Comparison of ENCODE assay signal across 2 cellular contexts in the genomic region with DNA sequence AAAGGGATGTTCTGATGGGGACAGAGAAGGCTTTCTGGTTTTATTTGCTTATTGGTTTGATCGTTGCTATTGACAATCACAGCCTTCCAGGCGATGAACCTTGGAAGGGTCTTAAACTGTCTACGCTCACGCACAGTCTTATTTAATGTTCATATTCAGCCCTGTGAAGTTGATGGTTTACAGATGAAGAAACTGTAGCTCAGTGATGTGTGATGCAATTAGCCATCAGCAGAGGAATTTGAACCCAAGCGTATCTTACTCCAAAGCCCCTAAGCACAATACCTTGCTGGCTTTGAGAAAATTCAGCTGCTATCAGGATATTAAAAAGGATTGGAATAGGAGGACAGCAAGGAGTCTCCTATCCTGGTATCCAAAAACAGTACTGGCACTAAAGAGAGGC.
TF ChIP-seq lines count a peak whose summit lies in the region.

No MANE protein-coding gene starts in this region.

TF ChIP-seq in GM23338, 12 proteins besides CTCF, POLR2A, EP300 and RAD21 (continued from another document):
- TF ChIP-seq, protein P1, sequence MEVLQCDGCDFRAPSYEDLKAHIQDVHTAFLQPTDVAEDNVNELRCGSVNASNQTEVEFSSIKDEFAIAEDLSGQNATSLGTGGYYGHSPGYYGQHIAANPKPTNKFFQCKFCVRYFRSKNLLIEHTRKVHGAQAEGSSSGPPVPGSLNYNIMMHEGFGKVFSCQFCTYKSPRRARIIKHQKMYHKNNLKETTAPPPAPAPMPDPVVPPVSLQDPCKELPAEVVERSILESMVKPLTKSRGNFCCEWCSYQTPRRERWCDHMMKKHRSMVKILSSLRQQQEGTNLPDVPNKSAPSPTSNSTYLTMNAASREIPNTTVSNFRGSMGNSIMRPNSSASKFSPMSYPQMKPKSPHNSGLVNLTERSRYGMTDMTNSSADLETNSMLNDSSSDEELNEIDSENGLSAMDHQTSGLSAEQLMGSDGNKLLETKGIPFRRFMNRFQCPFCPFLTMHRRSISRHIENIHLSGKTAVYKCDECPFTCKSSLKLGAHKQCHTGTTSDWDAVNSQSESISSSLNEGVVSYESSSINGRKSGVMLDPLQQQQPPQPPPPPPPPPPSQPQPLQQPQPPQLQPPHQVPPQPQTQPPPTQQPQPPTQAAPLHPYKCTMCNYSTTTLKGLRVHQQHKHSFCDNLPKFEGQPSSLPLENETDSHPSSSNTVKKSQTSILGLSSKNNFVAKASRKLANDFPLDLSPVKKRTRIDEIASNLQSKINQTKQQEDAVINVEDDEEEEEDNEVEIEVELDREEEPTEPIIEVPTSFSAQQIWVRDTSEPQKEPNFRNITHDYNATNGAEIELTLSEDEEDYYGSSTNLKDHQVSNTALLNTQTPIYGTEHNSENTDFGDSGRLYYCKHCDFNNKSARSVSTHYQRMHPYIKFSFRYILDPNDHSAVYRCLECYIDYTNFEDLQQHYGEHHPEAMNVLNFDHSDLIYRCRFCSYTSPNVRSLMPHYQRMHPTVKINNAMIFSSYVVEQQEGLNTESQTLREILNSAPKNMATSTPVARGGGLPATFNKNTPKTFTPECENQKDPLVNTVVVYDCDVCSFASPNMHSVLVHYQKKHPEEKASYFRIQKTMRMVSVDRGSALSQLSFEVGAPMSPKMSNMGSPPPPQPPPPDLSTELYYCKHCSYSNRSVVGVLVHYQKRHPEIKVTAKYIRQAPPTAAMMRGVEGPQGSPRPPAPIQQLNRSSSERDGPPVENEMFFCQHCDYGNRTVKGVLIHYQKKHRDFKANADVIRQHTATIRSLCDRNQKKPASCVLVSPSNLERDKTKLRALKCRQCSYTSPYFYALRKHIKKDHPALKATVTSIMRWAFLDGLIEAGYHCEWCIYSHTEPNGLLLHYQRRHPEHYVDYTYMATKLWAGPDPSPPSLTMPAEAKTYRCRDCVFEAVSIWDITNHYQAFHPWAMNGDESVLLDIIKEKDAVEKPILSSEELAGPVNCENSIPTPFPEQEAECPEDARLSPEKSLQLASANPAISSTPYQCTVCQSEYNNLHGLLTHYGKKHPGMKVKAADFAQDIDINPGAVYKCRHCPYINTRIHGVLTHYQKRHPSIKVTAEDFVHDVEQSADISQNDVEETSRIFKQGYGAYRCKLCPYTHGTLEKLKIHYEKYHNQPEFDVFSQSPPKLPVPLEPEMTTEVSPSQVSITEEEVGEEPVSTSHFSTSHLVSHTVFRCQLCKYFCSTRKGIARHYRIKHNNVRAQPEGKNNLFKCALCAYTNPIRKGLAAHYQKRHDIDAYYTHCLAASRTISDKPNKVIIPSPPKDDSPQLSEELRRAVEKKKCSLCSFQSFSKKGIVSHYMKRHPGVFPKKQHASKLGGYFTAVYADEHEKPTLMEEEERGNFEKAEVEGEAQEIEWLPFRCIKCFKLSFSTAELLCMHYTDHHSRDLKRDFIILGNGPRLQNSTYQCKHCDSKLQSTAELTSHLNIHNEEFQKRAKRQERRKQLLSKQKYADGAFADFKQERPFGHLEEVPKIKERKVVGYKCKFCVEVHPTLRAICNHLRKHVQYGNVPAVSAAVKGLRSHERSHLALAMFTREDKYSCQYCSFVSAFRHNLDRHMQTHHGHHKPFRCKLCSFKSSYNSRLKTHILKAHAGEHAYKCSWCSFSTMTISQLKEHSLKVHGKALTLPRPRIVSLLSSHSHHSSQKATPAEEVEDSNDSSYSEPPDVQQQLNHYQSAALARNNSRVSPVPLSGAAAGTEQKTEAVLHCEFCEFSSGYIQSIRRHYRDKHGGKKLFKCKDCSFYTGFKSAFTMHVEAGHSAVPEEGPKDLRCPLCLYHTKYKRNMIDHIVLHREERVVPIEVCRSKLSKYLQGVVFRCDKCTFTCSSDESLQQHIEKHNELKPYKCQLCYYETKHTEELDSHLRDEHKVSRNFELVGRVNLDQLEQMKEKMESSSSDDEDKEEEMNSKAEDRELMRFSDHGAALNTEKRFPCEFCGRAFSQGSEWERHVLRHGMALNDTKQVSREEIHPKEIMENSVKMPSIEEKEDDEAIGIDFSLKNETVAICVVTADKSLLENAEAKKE (CRISPR knock-in tag; IDR thresholded peaks at IDR 0.05) = no peak
- no peak for TF ChIP-seq NANOG (IDR thresholded peaks at IDR 0.05; ENCODE audit: borderline replicate concordance)
- TF ChIP-seq, protein P2, sequence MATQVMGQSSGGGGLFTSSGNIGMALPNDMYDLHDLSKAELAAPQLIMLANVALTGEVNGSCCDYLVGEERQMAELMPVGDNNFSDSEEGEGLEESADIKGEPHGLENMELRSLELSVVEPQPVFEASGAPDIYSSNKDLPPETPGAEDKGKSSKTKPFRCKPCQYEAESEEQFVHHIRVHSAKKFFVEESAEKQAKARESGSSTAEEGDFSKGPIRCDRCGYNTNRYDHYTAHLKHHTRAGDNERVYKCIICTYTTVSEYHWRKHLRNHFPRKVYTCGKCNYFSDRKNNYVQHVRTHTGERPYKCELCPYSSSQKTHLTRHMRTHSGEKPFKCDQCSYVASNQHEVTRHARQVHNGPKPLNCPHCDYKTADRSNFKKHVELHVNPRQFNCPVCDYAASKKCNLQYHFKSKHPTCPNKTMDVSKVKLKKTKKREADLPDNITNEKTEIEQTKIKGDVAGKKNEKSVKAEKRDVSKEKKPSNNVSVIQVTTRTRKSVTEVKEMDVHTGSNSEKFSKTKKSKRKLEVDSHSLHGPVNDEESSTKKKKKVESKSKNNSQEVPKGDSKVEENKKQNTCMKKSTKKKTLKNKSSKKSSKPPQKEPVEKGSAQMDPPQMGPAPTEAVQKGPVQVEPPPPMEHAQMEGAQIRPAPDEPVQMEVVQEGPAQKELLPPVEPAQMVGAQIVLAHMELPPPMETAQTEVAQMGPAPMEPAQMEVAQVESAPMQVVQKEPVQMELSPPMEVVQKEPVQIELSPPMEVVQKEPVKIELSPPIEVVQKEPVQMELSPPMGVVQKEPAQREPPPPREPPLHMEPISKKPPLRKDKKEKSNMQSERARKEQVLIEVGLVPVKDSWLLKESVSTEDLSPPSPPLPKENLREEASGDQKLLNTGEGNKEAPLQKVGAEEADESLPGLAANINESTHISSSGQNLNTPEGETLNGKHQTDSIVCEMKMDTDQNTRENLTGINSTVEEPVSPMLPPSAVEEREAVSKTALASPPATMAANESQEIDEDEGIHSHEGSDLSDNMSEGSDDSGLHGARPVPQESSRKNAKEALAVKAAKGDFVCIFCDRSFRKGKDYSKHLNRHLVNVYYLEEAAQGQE (IDR thresholded peaks at IDR 0.05; ENCODE audit: unreplicated experiment) = no peak
- TF ChIP-seq CREB1 (CRISPR knock-in tag; IDR thresholded peaks at IDR 0.05; ENCODE audit: low read depth) = no peak
- TF ChIP-seq ZNF331 (CRISPR knock-in tag; IDR thresholded peaks at IDR 0.05; ENCODE audit: low read depth) = no peak
- no peak for TF ChIP-seq POLR2AphosphoS5 (IDR thresholded peaks at IDR 0.05; ENCODE audit: low read depth)
- TF ChIP-seq, protein P3, sequence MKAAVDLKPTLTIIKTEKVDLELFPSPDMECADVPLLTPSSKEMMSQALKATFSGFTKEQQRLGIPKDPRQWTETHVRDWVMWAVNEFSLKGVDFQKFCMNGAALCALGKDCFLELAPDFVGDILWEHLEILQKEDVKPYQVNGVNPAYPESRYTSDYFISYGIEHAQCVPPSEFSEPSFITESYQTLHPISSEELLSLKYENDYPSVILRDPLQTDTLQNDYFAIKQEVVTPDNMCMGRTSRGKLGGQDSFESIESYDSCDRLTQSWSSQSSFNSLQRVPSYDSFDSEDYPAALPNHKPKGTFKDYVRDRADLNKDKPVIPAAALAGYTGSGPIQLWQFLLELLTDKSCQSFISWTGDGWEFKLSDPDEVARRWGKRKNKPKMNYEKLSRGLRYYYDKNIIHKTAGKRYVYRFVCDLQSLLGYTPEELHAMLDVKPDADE (IDR thresholded peaks at IDR 0.05) = no peak
- no peak for TF ChIP-seq EZH2phosphoT487 (IDR thresholded peaks at IDR 0.05; ENCODE audit: unreplicated experiment)

TF ChIP-seq in WTC11, 78 proteins besides CTCF, POLR2A, EP300 and RAD21 (continued from another document):
- TF ChIP-seq, protein P4, sequence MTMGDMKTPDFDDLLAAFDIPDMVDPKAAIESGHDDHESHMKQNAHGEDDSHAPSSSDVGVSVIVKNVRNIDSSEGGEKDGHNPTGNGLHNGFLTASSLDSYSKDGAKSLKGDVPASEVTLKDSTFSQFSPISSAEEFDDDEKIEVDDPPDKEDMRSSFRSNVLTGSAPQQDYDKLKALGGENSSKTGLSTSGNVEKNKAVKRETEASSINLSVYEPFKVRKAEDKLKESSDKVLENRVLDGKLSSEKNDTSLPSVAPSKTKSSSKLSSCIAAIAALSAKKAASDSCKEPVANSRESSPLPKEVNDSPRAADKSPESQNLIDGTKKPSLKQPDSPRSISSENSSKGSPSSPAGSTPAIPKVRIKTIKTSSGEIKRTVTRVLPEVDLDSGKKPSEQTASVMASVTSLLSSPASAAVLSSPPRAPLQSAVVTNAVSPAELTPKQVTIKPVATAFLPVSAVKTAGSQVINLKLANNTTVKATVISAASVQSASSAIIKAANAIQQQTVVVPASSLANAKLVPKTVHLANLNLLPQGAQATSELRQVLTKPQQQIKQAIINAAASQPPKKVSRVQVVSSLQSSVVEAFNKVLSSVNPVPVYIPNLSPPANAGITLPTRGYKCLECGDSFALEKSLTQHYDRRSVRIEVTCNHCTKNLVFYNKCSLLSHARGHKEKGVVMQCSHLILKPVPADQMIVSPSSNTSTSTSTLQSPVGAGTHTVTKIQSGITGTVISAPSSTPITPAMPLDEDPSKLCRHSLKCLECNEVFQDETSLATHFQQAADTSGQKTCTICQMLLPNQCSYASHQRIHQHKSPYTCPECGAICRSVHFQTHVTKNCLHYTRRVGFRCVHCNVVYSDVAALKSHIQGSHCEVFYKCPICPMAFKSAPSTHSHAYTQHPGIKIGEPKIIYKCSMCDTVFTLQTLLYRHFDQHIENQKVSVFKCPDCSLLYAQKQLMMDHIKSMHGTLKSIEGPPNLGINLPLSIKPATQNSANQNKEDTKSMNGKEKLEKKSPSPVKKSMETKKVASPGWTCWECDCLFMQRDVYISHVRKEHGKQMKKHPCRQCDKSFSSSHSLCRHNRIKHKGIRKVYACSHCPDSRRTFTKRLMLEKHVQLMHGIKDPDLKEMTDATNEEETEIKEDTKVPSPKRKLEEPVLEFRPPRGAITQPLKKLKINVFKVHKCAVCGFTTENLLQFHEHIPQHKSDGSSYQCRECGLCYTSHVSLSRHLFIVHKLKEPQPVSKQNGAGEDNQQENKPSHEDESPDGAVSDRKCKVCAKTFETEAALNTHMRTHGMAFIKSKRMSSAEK (CRISPR knock-in tag; IDR thresholded peaks at IDR 0.05; ENCODE audit: borderline replicate concordance) = no peak
- TF ChIP-seq, protein P5, sequence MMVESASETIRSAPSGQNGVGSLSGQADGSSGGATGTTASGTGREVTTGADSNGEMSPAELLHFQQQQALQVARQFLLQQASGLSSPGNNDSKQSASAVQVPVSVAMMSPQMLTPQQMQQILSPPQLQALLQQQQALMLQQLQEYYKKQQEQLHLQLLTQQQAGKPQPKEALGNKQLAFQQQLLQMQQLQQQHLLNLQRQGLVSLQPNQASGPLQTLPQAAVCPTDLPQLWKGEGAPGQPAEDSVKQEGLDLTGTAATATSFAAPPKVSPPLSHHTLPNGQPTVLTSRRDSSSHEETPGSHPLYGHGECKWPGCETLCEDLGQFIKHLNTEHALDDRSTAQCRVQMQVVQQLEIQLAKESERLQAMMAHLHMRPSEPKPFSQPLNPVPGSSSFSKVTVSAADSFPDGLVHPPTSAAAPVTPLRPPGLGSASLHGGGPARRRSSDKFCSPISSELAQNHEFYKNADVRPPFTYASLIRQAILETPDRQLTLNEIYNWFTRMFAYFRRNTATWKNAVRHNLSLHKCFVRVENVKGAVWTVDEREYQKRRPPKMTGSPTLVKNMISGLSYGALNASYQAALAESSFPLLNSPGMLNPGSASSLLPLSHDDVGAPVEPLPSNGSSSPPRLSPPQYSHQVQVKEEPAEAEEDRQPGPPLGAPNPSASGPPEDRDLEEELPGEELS (CRISPR knock-in tag; IDR thresholded peaks at IDR 0.05) = no peak
- TF ChIP-seq RELA (CRISPR knock-in tag; IDR thresholded peaks at IDR 0.05; ENCODE audit: borderline replicate concordance) = no peak
- TF ChIP-seq, protein P6, sequence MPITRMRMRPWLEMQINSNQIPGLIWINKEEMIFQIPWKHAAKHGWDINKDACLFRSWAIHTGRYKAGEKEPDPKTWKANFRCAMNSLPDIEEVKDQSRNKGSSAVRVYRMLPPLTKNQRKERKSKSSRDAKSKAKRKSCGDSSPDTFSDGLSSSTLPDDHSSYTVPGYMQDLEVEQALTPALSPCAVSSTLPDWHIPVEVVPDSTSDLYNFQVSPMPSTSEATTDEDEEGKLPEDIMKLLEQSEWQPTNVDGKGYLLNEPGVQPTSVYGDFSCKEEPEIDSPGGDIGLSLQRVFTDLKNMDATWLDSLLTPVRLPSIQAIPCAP (CRISPR knock-in tag; IDR thresholded peaks at IDR 0.05) = no peak
- TF ChIP-seq GABPB1 (CRISPR knock-in tag; IDR thresholded peaks at IDR 0.05) = peak; percentile 60; the same call in 1 of the 2 replicates
- TF ChIP-seq, protein P7, sequence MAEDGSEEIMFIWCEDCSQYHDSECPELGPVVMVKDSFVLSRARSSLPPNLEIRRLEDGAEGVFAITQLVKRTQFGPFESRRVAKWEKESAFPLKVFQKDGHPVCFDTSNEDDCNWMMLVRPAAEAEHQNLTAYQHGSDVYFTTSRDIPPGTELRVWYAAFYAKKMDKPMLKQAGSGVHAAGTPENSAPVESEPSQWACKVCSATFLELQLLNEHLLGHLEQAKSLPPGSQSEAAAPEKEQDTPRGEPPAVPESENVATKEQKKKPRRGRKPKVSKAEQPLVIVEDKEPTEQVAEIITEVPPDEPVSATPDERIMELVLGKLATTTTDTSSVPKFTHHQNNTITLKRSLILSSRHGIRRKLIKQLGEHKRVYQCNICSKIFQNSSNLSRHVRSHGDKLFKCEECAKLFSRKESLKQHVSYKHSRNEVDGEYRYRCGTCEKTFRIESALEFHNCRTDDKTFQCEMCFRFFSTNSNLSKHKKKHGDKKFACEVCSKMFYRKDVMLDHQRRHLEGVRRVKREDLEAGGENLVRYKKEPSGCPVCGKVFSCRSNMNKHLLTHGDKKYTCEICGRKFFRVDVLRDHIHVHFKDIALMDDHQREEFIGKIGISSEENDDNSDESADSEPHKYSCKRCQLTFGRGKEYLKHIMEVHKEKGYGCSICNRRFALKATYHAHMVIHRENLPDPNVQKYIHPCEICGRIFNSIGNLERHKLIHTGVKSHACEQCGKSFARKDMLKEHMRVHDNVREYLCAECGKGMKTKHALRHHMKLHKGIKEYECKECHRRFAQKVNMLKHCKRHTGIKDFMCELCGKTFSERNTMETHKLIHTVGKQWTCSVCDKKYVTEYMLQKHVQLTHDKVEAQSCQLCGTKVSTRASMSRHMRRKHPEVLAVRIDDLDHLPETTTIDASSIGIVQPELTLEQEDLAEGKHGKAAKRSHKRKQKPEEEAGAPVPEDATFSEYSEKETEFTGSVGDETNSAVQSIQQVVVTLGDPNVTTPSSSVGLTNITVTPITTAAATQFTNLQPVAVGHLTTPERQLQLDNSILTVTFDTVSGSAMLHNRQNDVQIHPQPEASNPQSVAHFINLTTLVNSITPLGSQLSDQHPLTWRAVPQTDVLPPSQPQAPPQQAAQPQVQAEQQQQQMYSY (CRISPR knock-in tag; IDR thresholded peaks at IDR 0.05) = no peak
TF ChIP-seq in WTC11: peak in this region for 1.
